In genomic region chr6:19536838-19537237, GRCh38 we compare ENCODE assay signal across 18 cellular contexts.
A peak's percentile ranks its signal among the peaks of the same experiment; 100 is the strongest.
DNase-seq lines count a peak whose midpoint lies in the region; ATAC-seq, FAIRE-seq and TF ChIP-seq lines count a peak whose summit lies in the region.
"Had no signal": no experiment of that assay in that cellular context is flagged by ENCODE, and none has a peak within 500 bp of the region (broad histone marks: within the 10 kb centered on the region; RNA-seq: fewer than 3 reads in every experiment).

No MANE protein-coding gene starts in this region.

- FAIRE-seq in keratinocyte (lab: Jason Lieb, UNC): peak; percentile 87

- H3K79me2 ChIP-seq in keratinocyte (ENCODE audit: control insufficient read depth, insufficient read depth, low read length): no peaks in the 10 kb centered on the region

- no peak overlapping the region for H3K4me3 ChIP-seq in RWPE2 (ENCODE audit: severe bottlenecking)
- H3K4me3 ChIP-seq in keratinocyte (ENCODE audit: control insufficient read depth in 2 of 3, extremely low read depth in 1 of 3, insufficient read depth in 2 of 3, low read depth in 1 of 3, low read length in 3 of 3): no peak overlapping the region

- DNase-seq in DMS53 (lab: John Stamatoyannopoulos, UW): peak; percentile 41
- no peak for DNase-seq in DMS53 treated with DMSO at 0.1 percent for 48 hours (lab: John Stamatoyannopoulos, UW; ENCODE audit: unreplicated experiment)
- DNase-seq in NCI-H146 treated with DMSO at 0.1 percent for 48 hours (lab: John Stamatoyannopoulos, UW; ENCODE audit: unreplicated experiment): peak; percentile 34
- no peak for DNase-seq in RWPE2 (ENCODE audit: low spot score)
- peak; percentile 71 for DNase-seq in keratinocyte (ENCODE audit: low read depth, low spot score)
- DNase-seq: 8988T, COR-L47, GF-D8, KBM-7, NCI-H1092, NCI-H187 treated with DMSO at 0.1 percent for 48 hours, NCI-H226, T-cell had no signal

- H3K9me1 ChIP-seq in keratinocyte (ENCODE audit: control insufficient read depth, extremely low read depth, insufficient read depth, low read length): no peaks in the 10 kb centered on the region

- H3K36me3 ChIP-seq in RWPE2 (ENCODE audit: low read depth) (no peaks in the 10 kb centered on the region), keratinocyte (ENCODE audit: control insufficient read depth in 2 of 2, extremely low read depth in 1 of 2, insufficient read depth in 2 of 2, low read length in 2 of 2) (no peaks in the 10 kb centered on the region)

- H3K4me1 ChIP-seq in RWPE2 (ENCODE audit: insufficient read depth, poor library complexity, severe bottlenecking) (peaks cover 9% of the 10 kb centered on the region), keratinocyte (ENCODE audit: control insufficient read depth, extremely low read depth, insufficient read depth, low read length) (peaks cover 23% of the 10 kb centered on the region)

- H2AFZ ChIP-seq in keratinocyte (ENCODE audit: control insufficient read depth, low read length): no peak overlapping the region

- TF ChIP-seq CTCF in RWPE2 (IDR thresholded peaks at IDR 0.05; ENCODE audit: poor library complexity, severe bottlenecking) (no peak), keratinocyte (optimal IDR thresholded peaks at IDR 0.05 in 1 of 3, IDR thresholded peaks at IDR 0.05 in 1 of 3, conservative IDR thresholded peaks at IDR 0.05 in 1 of 3; ENCODE audit: extremely low read depth in 1 of 3, insufficient read depth in 2 of 3, low read length in 3 of 3) (no peak)

- H3K27me3 ChIP-seq in RWPE2 (ENCODE audit: insufficient read depth, poor library complexity, severe bottlenecking): no peaks in the 10 kb centered on the region
- H3K27me3 ChIP-seq in keratinocyte (ENCODE audit: control insufficient read depth, extremely low read depth, insufficient read depth, low read length): no peaks in the 10 kb centered on the region

- dilution Hi-C loops in keratinocyte (cut with MboI; ENCODE audit: extremely low pct_ligation_motif_present, low sequenced_read_pairs): no loop called here

- H3K4me2 ChIP-seq in keratinocyte (ENCODE audit: control insufficient read depth, extremely low read depth, insufficient read depth, low read depth, low read length): peak overlapping the region; percentile 58

- H3K27ac ChIP-seq in RWPE2 (ENCODE audit: poor library complexity, severe bottlenecking): peak overlapping the region; percentile 19
- peak overlapping the region; percentile 30 for H3K27ac ChIP-seq in keratinocyte (ENCODE audit: control insufficient read depth, insufficient read depth, low read length)
- H3K27ac ChIP-seq: C4-2B had no signal

- ATAC-seq in RWPE2 (ENCODE audit: low read depth) (peak; percentile 58), HG02678 (IDR thresholded peaks at IDR 0.05; ENCODE audit: unreplicated experiment) (no peak), GM19463 (IDR thresholded peaks at IDR 0.05; ENCODE audit: unreplicated experiment) (no peak), HG03045 (IDR thresholded peaks at IDR 0.05; ENCODE audit: unreplicated experiment) (no peak)
- ATAC-seq: HCT116, T-cell had no signal

- H4K20me1 ChIP-seq in keratinocyte (ENCODE audit: control insufficient read depth, extremely low read depth, insufficient read depth, low read length): no peaks in the 10 kb centered on the region

- no peaks in the 10 kb centered on the region for H3K9me3 ChIP-seq in RWPE2 (ENCODE audit: severe bottlenecking)
- no peaks in the 10 kb centered on the region for H3K9me3 ChIP-seq in keratinocyte (ENCODE audit: control insufficient read depth, low read depth, low read length)

- H3K9ac ChIP-seq in keratinocyte (ENCODE audit: control insufficient read depth, extremely low read depth, insufficient read depth, low read length): no peak overlapping the region

Comparison
In these comparisons a context has a peak if more than half of its experiments do, and no peak if none do; other contexts are left out.
1. DNase-seq: peak in DMS53 (single experiment), NCI-H146 treated with DMSO at 0.1 percent for 48 hours (single experiment) and keratinocyte (single experiment); none in DMS53 treated with DMSO at 0.1 percent for 48 hours (single experiment) and RWPE2 (single experiment).